Comparison of ENCODE assay signal across 7 cellular contexts in the genomic region with DNA sequence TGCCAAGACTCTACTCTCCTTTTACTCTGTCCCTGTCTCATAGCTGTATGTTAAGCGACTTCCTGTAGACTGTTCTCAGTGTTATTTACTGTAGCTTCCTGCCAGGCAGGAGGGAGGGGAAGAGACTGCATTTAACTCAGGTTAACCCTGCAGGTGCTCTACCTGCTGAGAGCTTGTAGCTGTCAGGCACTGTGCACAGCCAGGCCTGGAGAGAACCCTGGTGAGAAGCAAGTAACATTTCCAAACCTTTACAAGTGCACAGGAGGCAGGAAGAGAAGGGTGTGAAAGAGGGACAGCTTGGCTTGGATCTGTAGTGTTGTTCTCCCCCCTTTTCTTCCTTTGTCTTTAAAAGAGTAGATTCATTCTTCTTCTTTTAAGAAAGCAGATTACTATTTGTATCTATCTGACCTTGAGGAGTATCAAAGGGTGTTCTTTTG.
DNase-seq lines count a peak whose midpoint lies in the region; ATAC-seq and TF ChIP-seq lines count a peak whose summit lies in the region.

No MANE protein-coding gene starts in this region.

- in situ Hi-C loops in ACHN (cut with HindIII; ENCODE audit: low pct_ligation_motif_present, low pct_unique_long_range_greater_than_20kb, low sequenced_read_pairs) = no loop called here

- ATAC-seq in GM19351 (IDR thresholded peaks at IDR 0.05; ENCODE audit: unreplicated experiment) (peak; percentile 75), HG03064 (IDR thresholded peaks at IDR 0.05; ENCODE audit: low read depth, unreplicated experiment) (peak; percentile 71), RWPE2 (ENCODE audit: low read depth) (peak; percentile 29; the same call in 1 of the 3 replicates), left colon (peak; percentile 85)

- DNase-seq in RWPE2 (ENCODE audit: low spot score) (no peak), left colon (peak; percentile 38 to 62), mesenteric fat pad (ENCODE audit: low spot score) (no peak), ACHN (no peak)
- no peak for DNase-seq in stimulated activated CD4-positive, alpha-beta T cell treated with anti-CD3 and anti-CD28 coated beads, Interleukin-4, amount 100 ng/mL, for 24 hours

- H3K9me3 ChIP-seq in RWPE2 (ENCODE audit: severe bottlenecking) = no peaks in the 10 kb centered on the region

- TF ChIP-seq CTCF in RWPE2 (IDR thresholded peaks at IDR 0.05; ENCODE audit: poor library complexity, severe bottlenecking) = no peak

- no peak overlapping the region for H3K4me3 ChIP-seq in RWPE2 (ENCODE audit: severe bottlenecking)

- H3K36me3 ChIP-seq in RWPE2 (ENCODE audit: low read depth) = no peaks in the 10 kb centered on the region

- intact Hi-C loops in left colon (cut with DNase I, micrococcal nuclease) = no loop called here

- H3K27ac ChIP-seq in RWPE2 (ENCODE audit: poor library complexity, severe bottlenecking) = no peak overlapping the region

- H3K4me1 ChIP-seq in RWPE2 (ENCODE audit: insufficient read depth, poor library complexity, severe bottlenecking) = peaks cover 6% of the 10 kb centered on the region

- no peaks in the 10 kb centered on the region for H3K27me3 ChIP-seq in RWPE2 (ENCODE audit: insufficient read depth, poor library complexity, severe bottlenecking)

Comparison
In these comparisons a context has a peak if more than half of its experiments do, and no peak if none do; other contexts are left out.
1. ATAC-seq: peak in every context shown above with its lines; median percentile 85 in left colon; 75 in GM19351; 71 in HG03064; 29 in RWPE2.
2. DNase-seq: peak in left colon (2 of 2); none in RWPE2 (single experiment), mesenteric fat pad (single experiment), stimulated activated CD4-positive, alpha-beta T cell treated with anti-CD3 and anti-CD28 coated beads, Interleukin-4, amount 100 ng/mL, for 24 hours (single experiment) and ACHN (single experiment).